Comparison of ENCODE assay signal across 32 cellular contexts in the genomic region with DNA sequence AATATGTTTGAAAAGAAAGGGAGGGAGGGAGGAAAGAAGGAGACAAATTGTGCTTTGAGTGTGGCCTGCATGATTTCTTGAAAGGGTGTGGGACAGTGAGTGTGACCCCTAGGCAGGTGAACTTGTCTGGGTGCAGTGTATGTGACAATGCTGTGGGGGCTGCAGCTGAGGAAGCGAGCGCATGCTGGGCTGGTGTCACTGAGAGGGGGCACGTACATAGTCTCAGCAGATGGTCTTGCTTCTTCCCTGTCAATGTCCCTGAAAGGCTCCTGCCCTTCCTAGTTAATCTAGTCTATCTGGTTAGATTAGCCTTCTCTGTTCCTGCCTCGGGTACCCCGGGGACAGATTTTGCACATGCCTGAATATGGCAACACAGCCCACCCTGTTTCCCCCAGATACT.
"Had no signal": no experiment of that assay in that cellular context is flagged by ENCODE, and none has a peak within 500 bp of the region (broad histone marks: within the 10 kb centered on the region; RNA-seq: fewer than 3 reads in every experiment).

No MANE protein-coding gene starts in this region.

- H3K27me3 ChIP-seq: body of pancreas, breast epithelium, Peyer's patch had no signal

- H3K27me3 Mint-ChIP-seq: activated CD8-positive, alpha-beta T cell treated with anti-CD3 and anti-CD28 coated beads for 36 hours; T-cell had no signal

- H3K4me3 Mint-ChIP-seq: activated CD4-positive, alpha-beta T cell treated with anti-CD3 and anti-CD28 coated beads, Interleukin-2, amount 10 ng/mL, durations not matched to agents 24 days and 14 days; activated CD8-positive, alpha-beta T cell treated with anti-CD3 and anti-CD28 coated beads for 36 hours; activated naive CD4-positive, alpha-beta T cell treated with anti-CD3 and anti-CD28 coated beads, Interleukin-2, amount 50 U/mL, for 24 hours; activated naive CD8-positive, alpha-beta T cell treated with anti-CD3 and anti-CD28 coated beads, Interleukin-2, amount 10 ng/mL, durations not matched to agents 7 days and 5 days; activated T-cell treated with anti-CD3 and anti-CD28 coated beads, Interleukin-2, amount 50 U/mL, for 72 hours; T-cell had no signal

- H3K4me1 ChIP-seq: breast epithelium had no signal

- H3K9me3 Mint-ChIP-seq: activated CD4-positive, alpha-beta T cell treated with anti-CD3 and anti-CD28 coated beads, Interleukin-2, amount 10 ng/mL, durations not matched to agents 24 days and 14 days; activated CD8-positive, alpha-beta T cell treated with anti-CD3 and anti-CD28 coated beads for 36 hours; activated naive CD4-positive, alpha-beta T cell treated with anti-CD3 and anti-CD28 coated beads, Interleukin-2, amount 50 U/mL, for 24 hours; activated naive CD8-positive, alpha-beta T cell treated with anti-CD3 and anti-CD28 coated beads, Interleukin-2, amount 10 ng/mL, durations not matched to agents 7 days and 5 days; activated T-cell treated with anti-CD3 and anti-CD28 coated beads, Interleukin-2, amount 50 U/mL, for 72 hours; activated T-helper 2 cell treated with anti-CD3 and anti-CD28 coated beads, Interferon-gamma antibody, Interleukin-2, Interleukin-4, amounts not matched to agents 10 μg/mL and 5 μg/mL and 100 μg/mL, durations not matched to agents 14 hours and 24 hours and 36 hours; T-cell had no signal

- H3K27ac Mint-ChIP-seq: activated CD4-positive, alpha-beta T cell treated with anti-CD3 and anti-CD28 coated beads, Interleukin-2, amount 10 ng/mL, durations not matched to agents 24 days and 14 days; activated CD8-positive, alpha-beta T cell treated with anti-CD3 and anti-CD28 coated beads for 36 hours; activated naive CD4-positive, alpha-beta T cell treated with anti-CD3 and anti-CD28 coated beads, Interleukin-2, amount 50 U/mL, for 24 hours; activated naive CD8-positive, alpha-beta T cell treated with anti-CD3 and anti-CD28 coated beads, Interleukin-2, amount 10 ng/mL, durations not matched to agents 7 days and 5 days; activated T-cell treated with anti-CD3 and anti-CD28 coated beads, Interleukin-2, amount 50 U/mL, for 72 hours; activated T-helper 2 cell treated with anti-CD3 and anti-CD28 coated beads, Interferon-gamma antibody, Interleukin-2, Interleukin-4, amounts not matched to agents 10 μg/mL and 5 μg/mL and 100 μg/mL, durations not matched to agents 14 hours and 24 hours and 36 hours; T-cell had no signal

- FAIRE-seq: astrocyte had no signal

- ATAC-seq: activated CD8-positive, alpha-beta T cell treated with anti-CD3 and anti-CD28 coated beads for 36 hours; activated T-cell treated with anti-CD3 and anti-CD28 coated beads, Interleukin-2, amount 50 U/mL, for 72 hours; body of pancreas; PC-3; SK-N-SH treated with all-trans-retinoic acid at 6 μM for 48 hours; T-cell had no signal

- H3K36me3 Mint-ChIP-seq: activated naive CD4-positive, alpha-beta T cell treated with anti-CD3 and anti-CD28 coated beads, Interleukin-2, amount 50 U/mL, for 24 hours; activated naive CD8-positive, alpha-beta T cell treated with anti-CD3 and anti-CD28 coated beads, Interleukin-2, amount 10 ng/mL, durations not matched to agents 7 days and 5 days had no signal

- H3K9me3 ChIP-seq: body of pancreas, breast epithelium, Peyer's patch had no signal

- H3K4me1 Mint-ChIP-seq: activated CD4-positive, alpha-beta T cell treated with anti-CD3 and anti-CD28 coated beads, Interleukin-2, amount 10 ng/mL, durations not matched to agents 24 days and 14 days had no signal

- H3K27ac ChIP-seq: body of pancreas, breast epithelium, Peyer's patch had no signal

- DNase-seq: activated CD4-positive, alpha-beta T cell treated with anti-CD3 and anti-CD28 coated beads, Interleukin-2, amount 10 ng/mL, durations not matched to agents 24 days and 14 days; activated CD4-positive, alpha-beta T cell treated with anti-CD3 and anti-CD28 coated beads, Interleukin-2, amount 50 U/mL, for 4 hours; activated CD8-positive, alpha-beta T cell treated with anti-CD3 and anti-CD28 coated beads for 36 hours; activated gamma-delta T cell; activated naive CD4-positive, alpha-beta T cell treated with Interleukin-2 at 50 U/mL for 16 hours; activated naive CD8-positive, alpha-beta T cell treated with anti-CD3 and anti-CD28 coated beads, Interleukin-2, amount 10 ng/mL, durations not matched to agents 7 days and 5 days; activated T-cell treated with anti-CD3 and anti-CD28 coated beads, Interleukin-2, amount 50 U/mL, for 1 hour; activated T-cell treated with anti-CD3 and anti-CD28 coated beads, Interleukin-2, amount 50 U/mL, for 72 hours; amygdala; body of pancreas; caudate nucleus; cerebellar nuclear complex; NCI-H1092 treated with DMSO at 0.1 percent for 48 hours; NCI-H1417; NCI-H187 treated with DMSO at 0.1 percent for 48 hours; NCI-H2081; NCI-H226; NCI-H446 treated with DMSO at 0.1 percent for 48 hours; NCI-H69; NK-92 treated with Interleukin-12 subunit alpha and Interleukin-12 subunit beta, amount 100 ng/mL, for 24 hours; PC-3; Peyer's patch; RPMI8226; SHP77 treated with DMSO at 0.1 percent for 48 hours; T-cell; T-helper 2 cell; T-helper 9 cell had no signal

- H3K4me3 ChIP-seq: body of pancreas, breast epithelium, Peyer's patch had no signal

- H3K36me3 ChIP-seq: breast epithelium had no signal
